13 cellular contexts compared by ENCODE assay signal in the genomic region with DNA sequence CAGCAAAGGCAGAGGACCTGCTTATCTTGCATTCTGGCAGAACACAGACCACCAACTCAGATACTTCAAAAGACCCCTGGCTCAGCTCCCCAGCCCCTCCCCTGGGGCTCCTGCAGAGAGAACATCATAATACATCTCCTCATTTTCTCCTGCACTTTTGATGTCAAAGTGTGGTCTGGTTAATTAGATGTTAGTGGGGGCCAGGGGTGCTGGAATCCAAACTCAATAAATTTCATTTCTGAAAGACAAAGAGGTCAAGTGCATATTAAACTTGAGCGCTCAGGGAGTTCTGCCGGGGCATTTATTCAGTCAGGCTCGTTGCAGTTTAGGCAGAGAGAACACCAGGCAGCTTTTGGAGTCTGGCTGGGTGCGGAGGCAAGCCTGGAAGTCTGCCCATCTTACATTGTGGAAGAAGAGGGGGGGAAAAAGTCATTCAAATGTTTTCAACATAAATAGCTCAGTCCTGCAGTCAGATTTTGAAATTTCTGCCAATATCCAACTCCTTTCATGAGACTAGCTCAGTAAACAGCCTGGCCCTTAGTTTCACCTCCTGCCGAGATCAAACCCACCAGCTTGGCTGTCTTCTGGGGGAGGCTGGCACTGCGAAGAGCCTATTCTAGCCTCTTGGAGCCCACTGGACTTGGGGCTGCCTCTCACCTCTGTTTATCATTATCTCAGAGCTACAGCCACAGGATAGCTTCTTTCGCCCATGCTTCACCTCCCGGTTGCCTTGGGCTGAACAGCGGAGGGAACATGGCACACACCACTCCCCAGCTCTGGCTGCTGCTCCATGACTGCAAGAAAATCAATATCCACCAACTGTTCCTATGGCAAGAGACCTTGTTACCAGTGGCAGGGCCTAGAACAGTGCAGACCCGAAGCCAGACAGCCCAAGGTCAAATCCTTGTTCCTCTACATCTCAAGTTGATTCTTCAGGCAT.
DNase-seq lines count a peak whose midpoint lies in the region; FAIRE-seq and TF ChIP-seq lines count a peak whose summit lies in the region.
"Had no signal": no experiment of that assay in that cellular context is flagged by ENCODE, and none has a peak within 500 bp of the region (broad histone marks: within the 10 kb centered on the region; RNA-seq: fewer than 3 reads in every experiment).

No MANE protein-coding gene starts in this region.

- no peak overlapping the region for H3K4me3 ChIP-seq in cardiac fibroblast (replicated peaks in 1 of 2; ENCODE audit: low read depth in 2 of 2, low read length in 2 of 2)

- no peak for FAIRE-seq in GM12891 (lab: Jason Lieb, UNC)

- H3K27me3 Mint-ChIP-seq in activated CD4-positive, alpha-beta T cell treated with anti-CD3 and anti-CD28 coated beads, Interleukin-2, amount 10 ng/mL, durations not matched to agents 7 days and 5 days = peaks cover 18% of the 10 kb centered on the region

- H3K4me3 Mint-ChIP-seq in activated CD4-positive, alpha-beta T cell treated with anti-CD3 and anti-CD28 coated beads, Interleukin-2, amount 10 ng/mL, durations not matched to agents 7 days and 5 days = no peak overlapping the region
- H3K4me3 Mint-ChIP-seq: activated T-cell treated with anti-CD3 and anti-CD28 coated beads, Interleukin-2, amount 50 U/mL, for 24 hours; natural killer cell had no signal

- H3K9me3 Mint-ChIP-seq in activated CD4-positive, alpha-beta T cell treated with anti-CD3 and anti-CD28 coated beads, Interleukin-2, amount 10 ng/mL, durations not matched to agents 7 days and 5 days = no peaks in the 10 kb centered on the region
- H3K9me3 Mint-ChIP-seq: activated T-cell treated with anti-CD3 and anti-CD28 coated beads, Interleukin-2, amount 50 U/mL, for 24 hours; natural killer cell had no signal

- no peak overlapping the region for H3K27ac Mint-ChIP-seq in activated CD4-positive, alpha-beta T cell treated with anti-CD3 and anti-CD28 coated beads, Interleukin-2, amount 10 ng/mL, durations not matched to agents 7 days and 5 days
- H3K27ac Mint-ChIP-seq: activated T-cell treated with anti-CD3 and anti-CD28 coated beads, Interleukin-2, amount 50 U/mL, for 24 hours; natural killer cell had no signal

- no peak for TF ChIP-seq POLR2A in GM12891 (IDR thresholded peaks at IDR 0.05; ENCODE audit: low read depth, low read length)

- DNase-seq in GM03348 (ENCODE audit: low spot score) (peak; percentile 37), cardiac fibroblast (ENCODE audit: low read depth in 2 of 2) (peak; percentile 54 to 91), iris pigment epithelial cell (ENCODE audit: low read depth) (peak; percentile 82), stromal cell of bone marrow (ENCODE audit: low read depth) (peak; percentile 75), NCI-H1417 (lab: John Stamatoyannopoulos, UW) (no peak), GM12891 (ENCODE audit: insufficient read length, low spot score) (no peak)
- no peak for DNase-seq in activated CD4-positive, alpha-beta T cell treated with anti-CD3 and anti-CD28 coated beads, Interleukin-2, amount 10 ng/mL, durations not matched to agents 7 days and 5 days
- DNase-seq in stimulated activated CD4-positive, alpha-beta T cell treated with anti-CD3 and anti-CD28 coated beads, Interleukin-2, amount 100 ng/mL, for 48 hours = no peak
- DNase-seq: activated T-cell treated with anti-CD3 and anti-CD28 coated beads, Interleukin-2, amount 50 U/mL, for 24 hours; KBM-7; natural killer cell; NCI-H226; stimulated activated CD4-positive, alpha-beta T cell treated with anti-CD3 and anti-CD28 coated beads, Interleukin-1b, Interleukin-23, amount 100 ng/mL, for 48 hours had no signal

- no peak for TF ChIP-seq CTCF in cardiac fibroblast (IDR thresholded peaks at IDR 0.05; ENCODE audit: low read depth, low read length)

- POLR2A ChIA-PET in activated CD4-positive, alpha-beta T cell treated with anti-CD3 and anti-CD28 coated beads, Interleukin-2, amount 10 ng/mL, durations not matched to agents 7 days and 5 days (lab: Charles Lee) = no interaction called here

- CTCF ChIA-PET in activated CD4-positive, alpha-beta T cell treated with anti-CD3 and anti-CD28 coated beads, Interleukin-2, amount 10 ng/mL, durations not matched to agents 7 days and 5 days (lab: Charles Lee) = no interaction called here

- H3K36me3 Mint-ChIP-seq in activated CD4-positive, alpha-beta T cell treated with anti-CD3 and anti-CD28 coated beads, Interleukin-2, amount 10 ng/mL, durations not matched to agents 7 days and 5 days (ENCODE audit: low read depth) = no peaks in the 10 kb centered on the region
- H3K36me3 Mint-ChIP-seq: natural killer cell had no signal

- H3K4me1 Mint-ChIP-seq in activated CD4-positive, alpha-beta T cell treated with anti-CD3 and anti-CD28 coated beads, Interleukin-2, amount 10 ng/mL, durations not matched to agents 7 days and 5 days = no peaks in the 10 kb centered on the region
- H3K4me1 Mint-ChIP-seq: natural killer cell had no signal

TF ChIP-seq in GM12891, 5 proteins besides CTCF, POLR2A, EP300 and RAD21:
- TF ChIP-seq PAX5 (IDR thresholded peaks at IDR 0.05; ENCODE audit: insufficient read depth, low read length, severe bottlenecking) = no peak
- TF ChIP-seq POLR2AphosphoS5 (IDR thresholded peaks at IDR 0.05; ENCODE audit: low read depth, low read length) = no peak
- TF ChIP-seq TAF1 (IDR thresholded peaks at IDR 0.05; ENCODE audit: low read depth, low read length) = no peak
- no peak for TF ChIP-seq POU2F2 (IDR thresholded peaks at IDR 0.05; ENCODE audit: low read depth, low read length)
- no peak for TF ChIP-seq SPI1 (IDR thresholded peaks at IDR 0.05; ENCODE audit: low read depth, low read length)

Comparison
In these comparisons a context has a peak if more than half of its experiments do, and no peak if none do; other contexts are left out.
1. DNase-seq: peak in GM03348 (single experiment), cardiac fibroblast (2 of 2), iris pigment epithelial cell (single experiment) and stromal cell of bone marrow (single experiment); none in activated CD4-positive, alpha-beta T cell treated with anti-CD3 and anti-CD28 coated beads, Interleukin-2, amount 10 ng/mL, durations not matched to agents 7 days and 5 days (single experiment), NCI-H1417 (0 of 3), GM12891 (single experiment) and stimulated activated CD4-positive, alpha-beta T cell treated with anti-CD3 and anti-CD28 coated beads, Interleukin-2, amount 100 ng/mL, for 48 hours (0 of 2).